ENCODE assay signal across 8 cellular contexts in genomic region chr20:46406200-46406985, GRCh38. TPM values are rescaled to one million over a fixed set of nuclear protein-coding genes. Genes with fewer than 3 reads are reported as not detected.
A peak's percentile ranks its signal among the peaks of the same experiment; 100 is the strongest.
DNase-seq lines count a peak whose midpoint lies in the region; ATAC-seq and TF ChIP-seq lines count a peak whose summit lies in the region.

Gene ELMO2 (minus strand): TSS chr20:46406615. CDS start chr20:46394482, 12,133 bp downstream.

- H3K4me3 ChIP-seq in ACC112 (ENCODE audit: low read depth, low read length) (peak within 1 kb of the TSS; percentile 84), WERI-Rb-1 (ENCODE audit: low read depth, low read length) (peak within 1 kb of the TSS; percentile 82), mammary epithelial cell (replicated peaks in 1 of 3; ENCODE audit: insufficient read depth in 1 of 3, low read depth in 2 of 3, low read length in 3 of 3) (peak within 1 kb of the TSS; percentile 87 to 95 (median 94))

- ATAC-seq in GM18870 (IDR thresholded peaks at IDR 0.05; ENCODE audit: unreplicated experiment): peak; percentile 81
- ATAC-seq in HG03135 (IDR thresholded peaks at IDR 0.05; ENCODE audit: unreplicated experiment): peak; percentile 85

- H3K9me3 ChIP-seq in WERI-Rb-1 (ENCODE audit: severe bottlenecking) (no peaks in the 10 kb centered on the region), mammary epithelial cell (replicated peaks; ENCODE audit: insufficient read depth, low read length) (no peaks in the 10 kb centered on the region)

- H3K4me2 ChIP-seq in mammary epithelial cell (ENCODE audit: insufficient read depth, low read depth, low read length): peak within 1 kb of the TSS; percentile 93

- no peaks in the 10 kb centered on the region for H3K36me3 ChIP-seq in ACC112 (ENCODE audit: insufficient read depth, low read length)
- peaks cover 10% of the 10 kb centered on the region for H3K36me3 ChIP-seq in WERI-Rb-1
- H3K36me3 ChIP-seq in mammary epithelial cell (ENCODE audit: insufficient read depth, low read length): no peaks in the 10 kb centered on the region

- peaks cover 18% of the 10 kb centered on the region for H3K4me1 ChIP-seq in ACC112 (ENCODE audit: control insufficient read depth, insufficient read depth, low read length, unreplicated experiment)
- H3K4me1 ChIP-seq in mammary epithelial cell (ENCODE audit: insufficient read depth, low read length): peaks cover 26% of the 10 kb centered on the region

- H3K9ac ChIP-seq in mammary epithelial cell (ENCODE audit: insufficient read depth, low read length): peak within 1 kb of the TSS; percentile 66

- no peak for TF ChIP-seq CTCF in WERI-Rb-1 (IDR thresholded peaks at IDR 0.05; ENCODE audit: low read depth, low read length)
- peak in 1 of 2 donors; percentile 9 for TF ChIP-seq CTCF in mammary epithelial cell (conservative IDR thresholded peaks at IDR 0.05 in 1 of 2, IDR thresholded peaks at IDR 0.05 in 1 of 2; ENCODE audit: extremely low read depth in 1 of 2, insufficient read depth in 1 of 2, low read depth in 1 of 2, low read length in 2 of 2)

- CTCF ChIA-PET in mammary epithelial cell (lab: Charles Lee; ENCODE audit: low non-redundant PET): interaction anchor here (0.5 to 0.6 kb wide), 2 partner anchors 24 to 392 kb away, joined by 3 read pairs; no protein-coding TSS in a partner anchor

- BruUV-seq in mammary epithelial cell (replicated peaks; lab: Mats Ljungman, UMichigan): no TSS peak

- in situ Hi-C loops in mammary epithelial cell (cut with MboI; ENCODE audit: low sequenced_read_pairs in 2 of 2): no loop called here

- H2AFZ ChIP-seq in ACC112 (ENCODE audit: low read length, unreplicated experiment) (peak within 1 kb of the TSS; percentile 58), mammary epithelial cell (ENCODE audit: low read depth, low read length) (peak within 1 kb of the TSS; percentile 97)

- peaks cover 34% of the 10 kb centered on the region for H3K79me2 ChIP-seq in ACC112 (ENCODE audit: control insufficient read depth, insufficient read depth, low read length, unreplicated experiment)
- H3K79me2 ChIP-seq in mammary epithelial cell (ENCODE audit: insufficient read depth, low read length): peaks cover 46% of the 10 kb centered on the region

- WGBS in mammary epithelial cell (ENCODE audit: low coverage, missing lambda C conversion rate): 4% methylated on average over 10 of the region's 60 CpGs

- intact Hi-C loops in mammary epithelial cell (cut with micrococcal nuclease): loop anchor here (2.0 kb wide), 1 partner anchor 42 kb away; no protein-coding TSS in a partner anchor

- dilution Hi-C loops in mammary epithelial cell (cut with HindIII; ENCODE audit: low sequenced_read_pairs): no loop called here

- peak within 1 kb of the TSS; percentile 57 for H3K27ac ChIP-seq in ACC112 (ENCODE audit: low read depth, low read length)
- H3K27ac ChIP-seq in WERI-Rb-1: peak within 1 kb of the TSS; percentile 87
- peak within 1 kb of the TSS; percentile 45 for H3K27ac ChIP-seq in mammary epithelial cell (ENCODE audit: insufficient read depth, low read depth, low read length)

- H3K27me3 ChIP-seq in ACC112 (ENCODE audit: insufficient read depth, low read length) (no peaks in the 10 kb centered on the region), WERI-Rb-1 (ENCODE audit: insufficient read depth, low read depth, severe bottlenecking) (no peaks in the 10 kb centered on the region), mammary epithelial cell (ENCODE audit: insufficient read depth, low read length) (no peaks in the 10 kb centered on the region)

- H4K20me1 ChIP-seq in mammary epithelial cell (ENCODE audit: insufficient read depth, low read length): no peaks in the 10 kb centered on the region

- DNase-seq in NCI-H2196 treated with DMSO at 0.1 percent for 48 hours (lab: John Stamatoyannopoulos, UW; ENCODE audit: unreplicated experiment) (peak; percentile 97), WERI-Rb-1 (peak; percentile 97), mammary epithelial cell (peak; percentile 94), iPS-NIHi7 (ENCODE audit: extremely low spot score) (peak; percentile 97), smooth muscle cell of the brain vasculature (ENCODE audit: low read depth, low spot score) (peak; percentile 90)

RNA-seq across cellular contexts. Expression of gene ELMO2, which starts in this region (rescaled TPM):
- 10 to 100 TPM; 29.6 to 44.0 TPM for total RNA-seq in mammary epithelial cell
- 24.6 TPM for polyA plus RNA-seq in mammary epithelial cell
- 73.5 TPM for polyA minus RNA-seq in mammary epithelial cell

Comparison
In these comparisons a context has a peak if more than half of its experiments do, and no peak if none do; other contexts are left out.
1. Peak in every context shown above with its lines: DNase-seq, ATAC-seq, H3K4me3 ChIP-seq and H3K27ac ChIP-seq.